In genomic region chr2:88234760-88235159, GRCh38 we compare ENCODE assay signal across 18 cellular contexts.
A peak's percentile ranks its signal among the peaks of the same experiment; 100 is the strongest.
DNase-seq lines count a peak whose midpoint lies in the region; ATAC-seq and TF ChIP-seq lines count a peak whose summit lies in the region.
"Had no signal": no experiment of that assay in that cellular context is flagged by ENCODE, and none has a peak within 500 bp of the region (broad histone marks: within the 10 kb centered on the region; RNA-seq: fewer than 3 reads in every experiment).

No MANE protein-coding gene starts in this region.

- peak; percentile 31 for DNase-seq in NCI-H146 (lab: John Stamatoyannopoulos, UW)
- DNase-seq in NCI-H146 treated with DMSO at 0.1 percent for 48 hours (lab: John Stamatoyannopoulos, UW; ENCODE audit: unreplicated experiment): no peak
- DNase-seq in SKM-1 (lab: John Stamatoyannopoulos, UW; ENCODE audit: unreplicated experiment): peak; percentile 89
- peak; percentile 26 for DNase-seq in islet precursor cell
- no peak for DNase-seq in AG08396 (ENCODE audit: low spot score)
- no peak for DNase-seq in foreskin fibroblast
- DNase-seq: 8988T; CD8-positive, alpha-beta T cell; NCI-H1930; NCI-H2171; NCI-H446; NCI-H69; PC-3; SJCRH30; SW 1271 had no signal

- H3K4me3 ChIP-seq in foreskin fibroblast (ENCODE audit: low read depth in 1 of 2, low read length in 2 of 2): no peak overlapping the region
- H3K4me3 ChIP-seq: BLaER1, SJCRH30 had no signal

- no peak for TF ChIP-seq CTCF in foreskin fibroblast (IDR thresholded peaks at IDR 0.05; ENCODE audit: low read depth, low read length)

- ATAC-seq in HG03432 (IDR thresholded peaks at IDR 0.05; ENCODE audit: unreplicated experiment) (no peak), HG03342 (IDR thresholded peaks at IDR 0.05; ENCODE audit: unreplicated experiment) (no peak)
- ATAC-seq: CD8-positive, alpha-beta T cell; PC-3 had no signal

Comparison
In these comparisons a context has a peak if more than half of its experiments do, and no peak if none do; other contexts are left out.
1. DNase-seq: peak in NCI-H146 (single experiment), SKM-1 (single experiment) and islet precursor cell (single experiment); none in NCI-H146 treated with DMSO at 0.1 percent for 48 hours (single experiment), AG08396 (single experiment) and foreskin fibroblast (0 of 2).